In the genomic region with DNA sequence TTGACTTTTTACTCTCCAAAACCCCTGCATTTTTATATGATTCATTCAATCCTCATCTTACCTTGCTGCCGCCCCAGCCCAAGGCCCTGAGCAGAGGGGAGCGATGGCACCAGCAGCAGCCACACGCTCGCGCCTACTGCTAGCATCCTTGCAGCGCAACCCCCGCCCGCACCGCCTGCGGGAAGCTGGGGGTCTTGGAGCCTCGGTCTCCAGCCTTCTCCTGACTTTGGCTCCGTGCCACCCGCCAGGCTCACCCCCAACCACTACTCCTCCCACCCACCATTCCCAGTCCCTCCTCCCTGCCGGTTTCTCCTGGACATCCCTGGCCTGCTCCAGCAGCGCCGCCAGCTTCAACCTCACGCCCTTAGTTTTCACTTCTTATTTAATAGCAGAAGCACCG, we compare ENCODE assay signal across 21 cellular contexts.
DNase-seq lines count a peak whose midpoint lies in the region; ATAC-seq, FAIRE-seq and TF ChIP-seq lines count a peak whose summit lies in the region.
"Had no signal": no experiment of that assay in that cellular context is flagged by ENCODE, and none has a peak within 500 bp of the region (broad histone marks: within the 10 kb centered on the region; RNA-seq: fewer than 3 reads in every experiment).

No MANE protein-coding gene starts in this region.

- WGBS in neuronal stem cell (ENCODE audit: extremely low coverage in 2 of 2, insufficient read length in 2 of 2, insufficient replicate concordance in 1 of 2), 2 donors = no CpG with 5 or more reads among the region's 18 CpGs

- H3K4me2 ChIP-seq in neuronal stem cell (ENCODE audit: insufficient read depth, low read length, poor library complexity, severe bottlenecking) = no peak overlapping the region
- H3K4me2 ChIP-seq: A549; BLaER1 treated with 17β-estradiol and CSF1 and Interleukin-3, amounts not matched to agents 10 nM and 100 nM had no signal

- H2BK5ac ChIP-seq in neuronal stem cell (ENCODE audit: low read length) = no peak overlapping the region

- H4K8ac ChIP-seq in neuronal stem cell (ENCODE audit: low read depth, low read length) = no peak overlapping the region

- no peak overlapping the region for H2BK15ac ChIP-seq in neuronal stem cell (ENCODE audit: low read length)

- peak overlapping the region; percentile 13 for H3K18ac ChIP-seq in neuronal stem cell (ENCODE audit: low read length)

- H3K27ac ChIP-seq in kidney (ENCODE audit: low read depth in 2 of 2, low read length in 2 of 2) = no peak overlapping the region
- no peak overlapping the region for H3K27ac ChIP-seq in neuronal stem cell (replicated peaks; ENCODE audit: low read length)
- H3K27ac ChIP-seq in tibial artery = no peak overlapping the region
- H3K27ac ChIP-seq: 22Rv1; A549; BLaER1 treated with 17β-estradiol and CSF1 and Interleukin-3, amounts not matched to agents 10 nM and 100 nM; C4-2B had no signal

- DNase-seq in D341Med (ENCODE audit: low spot score) = peak; percentile 18
- peak; percentile 67 for DNase-seq in kidney
- no peak for DNase-seq in neuronal stem cell (ENCODE audit: low spot score)
- no peak for DNase-seq in DMS 273 treated with DMSO at 0.1 percent for 48 hours (lab: John Stamatoyannopoulos, UW)
- no peak for DNase-seq in tibial artery
- DNase-seq: AML-193; Caco-2; Calu3; CD4-positive, alpha-beta T cell; CD8-positive, alpha-beta T cell; DMS79 treated with DMSO at 0.1 percent for 48 hours; GF-D8 had no signal

- H3K4ac ChIP-seq in neuronal stem cell (ENCODE audit: low read length) = no peak overlapping the region

- H2AK5ac ChIP-seq in neuronal stem cell (ENCODE audit: low read depth, low read length) = no peak overlapping the region

- H3K23ac ChIP-seq in neuronal stem cell (ENCODE audit: low read depth, low read length, poor library complexity) = no peak overlapping the region

- no peak overlapping the region for H2BK120ac ChIP-seq in neuronal stem cell (ENCODE audit: low read depth, low read length)

- no peak overlapping the region for H2AFZ ChIP-seq in neuronal stem cell (ENCODE audit: low read length)

- no peak overlapping the region for H3K9ac ChIP-seq in kidney (ENCODE audit: low read length in 2 of 2)
- no peak overlapping the region for H3K9ac ChIP-seq in neuronal stem cell (ENCODE audit: low read depth, low read length, poor library complexity)
- H3K9ac ChIP-seq: BLaER1 treated with 17β-estradiol and CSF1 and Interleukin-3, amounts not matched to agents 10 nM and 100 nM had no signal

- H3K14ac ChIP-seq in neuronal stem cell (ENCODE audit: low read length) = no peak overlapping the region

- no peak overlapping the region for H2BK12ac ChIP-seq in neuronal stem cell (ENCODE audit: low read length)

- no peak overlapping the region for H3K4me3 ChIP-seq in kidney (ENCODE audit: low read length in 2 of 2)
- no peak overlapping the region for H3K4me3 ChIP-seq in neuronal stem cell (ENCODE audit: low read length in 2 of 2)
- no peak overlapping the region for H3K4me3 ChIP-seq in tibial artery
- H3K4me3 ChIP-seq: A549; BLaER1 treated with 17β-estradiol and CSF1 and Interleukin-3, amounts not matched to agents 10 nM and 100 nM had no signal

- H3K27me3 ChIP-seq in neuronal stem cell (ENCODE audit: control insufficient read depth in 3 of 3, insufficient read depth in 3 of 3, low read depth in 1 of 3, low read length in 3 of 3) = no peaks in the 10 kb centered on the region
- no peaks in the 10 kb centered on the region for H3K27me3 ChIP-seq in tibial artery
- H3K27me3 ChIP-seq: BLaER1 treated with 17β-estradiol and CSF1 and Interleukin-3, amounts not matched to agents 10 nM and 100 nM had no signal

- FAIRE-seq in kidney (lab: Jason Lieb, UNC) = no peak
- FAIRE-seq: A549, G401.6, GM12891, GM18507, GM19239 had no signal

- H3K4me1 ChIP-seq in kidney (ENCODE audit: control insufficient read depth in 1 of 2, insufficient read depth in 1 of 2, low read depth in 1 of 2, low read length in 2 of 2) = no peaks in the 10 kb centered on the region
- peaks cover 0 to 9% of the 10 kb centered on the region in 2 donors for H3K4me1 ChIP-seq in neuronal stem cell (ENCODE audit: control insufficient read depth in 2 of 2, insufficient read depth in 1 of 2, low read depth in 1 of 2, low read length in 2 of 2)
- H3K4me1 ChIP-seq in tibial artery = no peaks in the 10 kb centered on the region
- H3K4me1 ChIP-seq: BLaER1 treated with 17β-estradiol and CSF1 and Interleukin-3, amounts not matched to agents 10 nM and 100 nM had no signal

- H4K91ac ChIP-seq in neuronal stem cell (ENCODE audit: low read depth, low read length, poor library complexity) = no peak overlapping the region

- TF ChIP-seq CTCF in kidney (IDR thresholded peaks at IDR 0.05; ENCODE audit: borderline replicate concordance, extremely low read depth, insufficient read depth) = no peak
- no peak for TF ChIP-seq CTCF in tibial artery (IDR thresholded peaks at IDR 0.05)

- H3K79me1 ChIP-seq in neuronal stem cell (ENCODE audit: low read depth, low read length) = no peaks in the 10 kb centered on the region

- intact Hi-C loops in kidney (cut with DNase I) (no loop called here), tibial artery (cut with DNase I; ENCODE audit: low total_unique reads) (no loop called here)

- H3K36me3 ChIP-seq in kidney (ENCODE audit: control insufficient read depth in 1 of 2, insufficient read depth in 2 of 2, low read length in 2 of 2) (no peaks in the 10 kb centered on the region), neuronal stem cell (replicated peaks in 1 of 2; ENCODE audit: control insufficient read depth in 2 of 2, insufficient read depth in 2 of 2, low read length in 2 of 2) (no peaks in the 10 kb centered on the region), tibial artery (no peaks in the 10 kb centered on the region)
- H3K36me3 ChIP-seq: BLaER1 treated with 17β-estradiol and CSF1 and Interleukin-3, amounts not matched to agents 10 nM and 100 nM had no signal

- ATAC-seq in GM18861 (IDR thresholded peaks at IDR 0.05; ENCODE audit: unreplicated experiment) = no peak
- ATAC-seq: A549; CD8-positive, alpha-beta T cell had no signal

- H3K9me3 ChIP-seq in kidney (ENCODE audit: control insufficient read depth in 1 of 2, low read length in 2 of 2) (no peaks in the 10 kb centered on the region), neuronal stem cell (replicated peaks in 1 of 2; ENCODE audit: control insufficient read depth in 2 of 2, insufficient read depth in 1 of 2, low read depth in 1 of 2, low read length in 2 of 2) (no peaks in the 10 kb centered on the region), tibial artery (no peaks in the 10 kb centered on the region)
- H3K9me3 ChIP-seq: A549, Caco-2 had no signal

Comparison
In these comparisons a context has a peak if more than half of its experiments do, and no peak if none do; other contexts are left out.
1. DNase-seq: peak in D341Med (single experiment) and kidney (single experiment); none in neuronal stem cell (single experiment), DMS 273 treated with DMSO at 0.1 percent for 48 hours (single experiment) and tibial artery (0 of 2).